In genomic region chr9:130701059-130702022, GRCh38 we compare ENCODE assay signal across 9 cellular contexts.
DNase-seq lines count a peak whose midpoint lies in the region; ATAC-seq and TF ChIP-seq lines count a peak whose summit lies in the region.
"Had no signal": no experiment of that assay in that cellular context is flagged by ENCODE, and none has a peak within 500 bp of the region (broad histone marks: within the 10 kb centered on the region; RNA-seq: fewer than 3 reads in every experiment).

No MANE protein-coding gene starts in this region.

- H3K9me3 ChIP-seq in WERI-Rb-1 (ENCODE audit: severe bottlenecking): no peaks in the 10 kb centered on the region

- H3K27ac ChIP-seq in WERI-Rb-1: peak overlapping the region; percentile 17
- H3K27ac ChIP-seq: epithelial cell of prostate had no signal

- DNase-seq in GM10248 (ENCODE audit: extremely low spot score) (peak; percentile 56), NCI-H128 (lab: John Stamatoyannopoulos, UW; ENCODE audit: unreplicated experiment) (peak; percentile 44), WERI-Rb-1 (peak; percentile 87), brain pericyte (ENCODE audit: low read depth, low spot score) (peak; percentile 60), islet precursor cell (peak; percentile 91), OCI-M2 (lab: John Stamatoyannopoulos, UW; ENCODE audit: unreplicated experiment) (no peak)
- peak; percentile 39 to 67 for DNase-seq in stimulated activated CD4-positive, alpha-beta T cell treated with anti-CD3 and anti-CD28 coated beads, Interleukin-15, amount 100 ng/mL, for 48 hours (ENCODE audit: low read depth in 2 of 2)

- TF ChIP-seq CTCF in GM10248 (IDR thresholded peaks at IDR 0.05; ENCODE audit: control extremely low read depth, extremely low read depth, low read depth, missing control alignments) (peak; percentile 81), WERI-Rb-1 (IDR thresholded peaks at IDR 0.05; ENCODE audit: low read depth, low read length) (peak; percentile 98)

- H3K4me3 ChIP-seq in WERI-Rb-1 (ENCODE audit: low read depth, low read length): no peak overlapping the region

- H3K27me3 ChIP-seq in WERI-Rb-1 (ENCODE audit: insufficient read depth, low read depth, severe bottlenecking): no peaks in the 10 kb centered on the region

- CTCF ChIA-PET in GM10248 (lab: Yijun Ruan, JAX): interaction anchor here (0.7 to 15.1 kb wide), 51 partner anchors 8 to 357 kb away, joined by 3 to 318 read pairs (median 4); partner anchors contain the start of genes ABL1, EXOSC2 and FUBP3

- peaks cover 100% of the 10 kb centered on the region for H3K36me3 ChIP-seq in WERI-Rb-1

- POLR2A ChIA-PET in GM10248 (lab: Yijun Ruan, JAX): interaction anchor here (0.9 kb wide), 1 partner anchor 9 kb away, joined by 3 read pairs; no protein-coding TSS in a partner anchor

- ATAC-seq in GM21717 (IDR thresholded peaks at IDR 0.05; ENCODE audit: unreplicated experiment): no peak
